In genomic region chrX:56792270-56793111, GRCh38 we compare ENCODE assay signal across 15 cellular contexts.
DNase-seq lines count a peak whose midpoint lies in the region; TF ChIP-seq lines count a peak whose summit lies in the region.
"Had no signal": no experiment of that assay in that cellular context is flagged by ENCODE, and none has a peak within 500 bp of the region (broad histone marks: within the 10 kb centered on the region; RNA-seq: fewer than 3 reads in every experiment).

No MANE protein-coding gene starts in this region.

- TF ChIP-seq EP300 in suprapubic skin (IDR thresholded peaks at IDR 0.05), result no peak

- peaks cover 52% of the 10 kb centered on the region for H3K4me1 Mint-ChIP-seq in activated CD4-positive, alpha-beta T cell treated with anti-CD3 and anti-CD28 coated beads, Interleukin-2, amount 10 ng/mL, durations not matched to agents 7 days and 5 days
- peaks cover under 1% of the 10 kb centered on the region for H3K4me1 Mint-ChIP-seq in endodermal cell

- TF ChIP-seq POLR2A in Peyer's patch (IDR thresholded peaks at IDR 0.05) (no peak), suprapubic skin (IDR thresholded peaks at IDR 0.05) (no peak)

- H3K9me3 ChIP-seq in Peyer's patch (no peaks in the 10 kb centered on the region), endodermal cell (ENCODE audit: control insufficient read depth, low read length) (no peaks in the 10 kb centered on the region), suprapubic skin (no peaks in the 10 kb centered on the region)
- H3K9me3 ChIP-seq: Caco-2, heart left ventricle had no signal

- peaks cover 6% of the 10 kb centered on the region for H3K36me3 Mint-ChIP-seq in activated CD4-positive, alpha-beta T cell treated with anti-CD3 and anti-CD28 coated beads, Interleukin-2, amount 10 ng/mL, durations not matched to agents 7 days and 5 days (ENCODE audit: low read depth)
- H3K36me3 Mint-ChIP-seq in endodermal cell (ENCODE audit: low read depth), result peaks cover 12% of the 10 kb centered on the region

- H3K27ac Mint-ChIP-seq in activated CD4-positive, alpha-beta T cell treated with anti-CD3 and anti-CD28 coated beads, Interleukin-2, amount 10 ng/mL, durations not matched to agents 7 days and 5 days, result peak overlapping the region; percentile 57
- H3K27ac Mint-ChIP-seq in endodermal cell, result no peak overlapping the region

- no peak for TF ChIP-seq CTCF in Peyer's patch (IDR thresholded peaks at IDR 0.05)
- no peak for TF ChIP-seq CTCF in endodermal cell (conservative IDR thresholded peaks at IDR 0.05)
- TF ChIP-seq CTCF in suprapubic skin (IDR thresholded peaks at IDR 0.05), result no peak

- H3K27ac ChIP-seq in Peyer's patch, result no peak overlapping the region
- H3K27ac ChIP-seq in endodermal cell (ENCODE audit: low read depth, low read length), result no peak overlapping the region
- H3K27ac ChIP-seq in suprapubic skin, result no peak overlapping the region
- H3K27ac ChIP-seq: PC-9 had no signal

- no peak for DNase-seq in activated CD4-positive, alpha-beta T cell treated with anti-CD3 and anti-CD28 coated beads, Interleukin-2, amount 10 ng/mL, durations not matched to agents 7 days and 5 days
- no peak for DNase-seq in activated CD4-positive, alpha-beta T cell treated with anti-CD3 and anti-CD28 coated beads, Interleukin-2, amount 50 U/mL, for 1 hour
- peak; percentile 12 to 25 (median 15) for DNase-seq in Peyer's patch
- DNase-seq in endodermal cell, result peak; percentile 13
- peak; percentile 28 to 36 for DNase-seq in suprapubic skin (ENCODE audit: low spot score in 2 of 2)
- DNase-seq in effector CD8-positive, alpha-beta T cell (lab: John Stamatoyannopoulos, UW), result no peak
- DNase-seq in glomerular visceral epithelial cell (ENCODE audit: extremely low spot score), result no peak
- DNase-seq in NCI-H2081 (lab: John Stamatoyannopoulos, UW), result no peak
- DNase-seq: Caco-2; heart left ventricle; NCI-H2029; NCI-H524; PC-9; stimulated activated naive CD4-positive, alpha-beta T cell had no signal

- no peaks in the 10 kb centered on the region for H3K4me1 ChIP-seq in Peyer's patch
- H3K4me1 ChIP-seq in endodermal cell (ENCODE audit: control insufficient read depth, insufficient read depth, low read length), result no peaks in the 10 kb centered on the region
- H3K4me1 ChIP-seq in suprapubic skin, result no peaks in the 10 kb centered on the region
- H3K4me1 ChIP-seq: Caco-2 had no signal

- H3K4me3 ChIP-seq in Peyer's patch, result no peak overlapping the region
- no peak overlapping the region for H3K4me3 ChIP-seq in endodermal cell (ENCODE audit: low read length)
- H3K4me3 ChIP-seq in suprapubic skin, result no peak overlapping the region
- H3K4me3 ChIP-seq: heart left ventricle, PC-9, skin epidermis had no signal

- no peaks in the 10 kb centered on the region for H3K9me3 Mint-ChIP-seq in activated CD4-positive, alpha-beta T cell treated with anti-CD3 and anti-CD28 coated beads, Interleukin-2, amount 10 ng/mL, durations not matched to agents 7 days and 5 days
- H3K9me3 Mint-ChIP-seq in endodermal cell, result peaks cover 85% of the 10 kb centered on the region

- H3K27me3 ChIP-seq in Peyer's patch (no peaks in the 10 kb centered on the region), endodermal cell (ENCODE audit: control insufficient read depth, insufficient read depth, low read length, poor library complexity, severe bottlenecking) (no peaks in the 10 kb centered on the region), suprapubic skin (no peaks in the 10 kb centered on the region)
- H3K27me3 ChIP-seq: heart left ventricle had no signal

- 94 to 100% methylated on average over 2 to 8 of the region's 8 CpGs for WGBS in endodermal cell (ENCODE audit: insufficient coverage in 1 of 2, insufficient read length in 1 of 2), 2 experiments
- WGBS in suprapubic skin, result 86% methylated on average over 7 of the region's 8 CpGs

- CTCF ChIA-PET in activated CD4-positive, alpha-beta T cell treated with anti-CD3 and anti-CD28 coated beads, Interleukin-2, amount 10 ng/mL, durations not matched to agents 7 days and 5 days (lab: Charles Lee), result interaction anchor here (1.2 kb wide), 1 partner anchor 9 kb away, joined by 4 read pairs; no protein-coding TSS in a partner anchor

- no peak overlapping the region for H3K9ac ChIP-seq in endodermal cell (ENCODE audit: extremely low read depth, low read length, poor library complexity, severe bottlenecking)

- H3K4me3 Mint-ChIP-seq in activated CD4-positive, alpha-beta T cell treated with anti-CD3 and anti-CD28 coated beads, Interleukin-2, amount 10 ng/mL, durations not matched to agents 7 days and 5 days, result no peak overlapping the region
- no peak overlapping the region for H3K4me3 Mint-ChIP-seq in endodermal cell

- POLR2A ChIA-PET in activated CD4-positive, alpha-beta T cell treated with anti-CD3 and anti-CD28 coated beads, Interleukin-2, amount 10 ng/mL, durations not matched to agents 7 days and 5 days (lab: Charles Lee), result no interaction called here

- H3K27me3 Mint-ChIP-seq in activated CD4-positive, alpha-beta T cell treated with anti-CD3 and anti-CD28 coated beads, Interleukin-2, amount 10 ng/mL, durations not matched to agents 7 days and 5 days, result no peaks in the 10 kb centered on the region
- no peaks in the 10 kb centered on the region for H3K27me3 Mint-ChIP-seq in endodermal cell (ENCODE audit: insufficient read depth)

- no peaks in the 10 kb centered on the region for H3K36me3 ChIP-seq in Peyer's patch
- no peaks in the 10 kb centered on the region for H3K36me3 ChIP-seq in endodermal cell (ENCODE audit: control insufficient read depth, insufficient read depth, low read length)
- no peaks in the 10 kb centered on the region for H3K36me3 ChIP-seq in suprapubic skin

Comparison
In these comparisons a context has a peak if more than half of its experiments do, and no peak if none do; other contexts are left out.
1. DNase-seq: peak in Peyer's patch (3 of 3), endodermal cell (single experiment) and suprapubic skin (2 of 2); none in activated CD4-positive, alpha-beta T cell treated with anti-CD3 and anti-CD28 coated beads, Interleukin-2, amount 10 ng/mL, durations not matched to agents 7 days and 5 days (single experiment), activated CD4-positive, alpha-beta T cell treated with anti-CD3 and anti-CD28 coated beads, Interleukin-2, amount 50 U/mL, for 1 hour (single experiment), effector CD8-positive, alpha-beta T cell (single experiment), glomerular visceral epithelial cell (single experiment) and NCI-H2081 (0 of 2).